Comparison of ENCODE assay signal across 1 cellular context in the genomic region with DNA sequence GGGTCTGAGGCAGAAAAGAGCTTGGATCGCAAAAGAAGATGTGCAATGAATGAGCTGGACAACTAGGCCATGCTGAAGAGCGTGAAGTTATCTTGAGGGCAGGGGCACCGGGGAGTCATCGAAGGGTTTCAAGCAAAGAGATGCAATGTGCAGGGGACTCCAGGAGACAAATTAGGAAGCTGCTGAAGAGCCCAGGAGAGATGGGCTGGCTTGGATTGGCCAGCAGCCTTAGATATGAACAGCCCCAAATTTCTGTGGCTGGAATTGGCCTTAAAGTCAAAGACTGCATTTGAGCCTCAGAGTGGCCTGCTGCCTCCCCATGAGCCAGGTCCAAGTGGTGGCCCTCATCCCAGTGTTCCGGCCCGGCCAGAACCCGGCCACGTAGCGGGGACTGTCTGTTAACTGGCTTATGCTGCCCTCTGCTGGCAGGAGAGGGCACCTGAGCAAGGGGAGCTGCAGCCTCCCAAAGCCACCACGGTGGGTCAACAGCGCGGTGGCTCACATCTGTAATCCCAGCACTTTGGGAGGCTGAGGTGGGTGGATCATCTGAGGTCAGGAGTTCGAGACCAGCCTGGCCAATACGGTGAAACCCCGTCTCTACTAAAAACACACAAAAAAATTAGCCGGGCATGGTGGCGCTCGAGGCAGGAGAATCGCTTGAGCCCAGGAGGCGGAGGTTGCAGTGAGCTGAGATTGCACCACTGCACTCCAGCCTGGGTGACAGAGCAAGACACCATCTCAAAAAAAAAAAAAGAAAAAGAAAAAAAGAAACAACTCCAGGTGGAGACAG.
TF ChIP-seq lines count a peak whose summit lies in the region.
"Not testable (repeated sequence)": the region's sequence is repeated elsewhere in the genome, so short reads cannot be mapped to it uniquely, and the experiment has no call there.

No MANE protein-coding gene starts in this region.

TF ChIP-seq in HepG2, 621 proteins besides CTCF, POLR2A, EP300 and RAD21 (continued from another document and continues in another):
- TF ChIP-seq, protein P1, sequence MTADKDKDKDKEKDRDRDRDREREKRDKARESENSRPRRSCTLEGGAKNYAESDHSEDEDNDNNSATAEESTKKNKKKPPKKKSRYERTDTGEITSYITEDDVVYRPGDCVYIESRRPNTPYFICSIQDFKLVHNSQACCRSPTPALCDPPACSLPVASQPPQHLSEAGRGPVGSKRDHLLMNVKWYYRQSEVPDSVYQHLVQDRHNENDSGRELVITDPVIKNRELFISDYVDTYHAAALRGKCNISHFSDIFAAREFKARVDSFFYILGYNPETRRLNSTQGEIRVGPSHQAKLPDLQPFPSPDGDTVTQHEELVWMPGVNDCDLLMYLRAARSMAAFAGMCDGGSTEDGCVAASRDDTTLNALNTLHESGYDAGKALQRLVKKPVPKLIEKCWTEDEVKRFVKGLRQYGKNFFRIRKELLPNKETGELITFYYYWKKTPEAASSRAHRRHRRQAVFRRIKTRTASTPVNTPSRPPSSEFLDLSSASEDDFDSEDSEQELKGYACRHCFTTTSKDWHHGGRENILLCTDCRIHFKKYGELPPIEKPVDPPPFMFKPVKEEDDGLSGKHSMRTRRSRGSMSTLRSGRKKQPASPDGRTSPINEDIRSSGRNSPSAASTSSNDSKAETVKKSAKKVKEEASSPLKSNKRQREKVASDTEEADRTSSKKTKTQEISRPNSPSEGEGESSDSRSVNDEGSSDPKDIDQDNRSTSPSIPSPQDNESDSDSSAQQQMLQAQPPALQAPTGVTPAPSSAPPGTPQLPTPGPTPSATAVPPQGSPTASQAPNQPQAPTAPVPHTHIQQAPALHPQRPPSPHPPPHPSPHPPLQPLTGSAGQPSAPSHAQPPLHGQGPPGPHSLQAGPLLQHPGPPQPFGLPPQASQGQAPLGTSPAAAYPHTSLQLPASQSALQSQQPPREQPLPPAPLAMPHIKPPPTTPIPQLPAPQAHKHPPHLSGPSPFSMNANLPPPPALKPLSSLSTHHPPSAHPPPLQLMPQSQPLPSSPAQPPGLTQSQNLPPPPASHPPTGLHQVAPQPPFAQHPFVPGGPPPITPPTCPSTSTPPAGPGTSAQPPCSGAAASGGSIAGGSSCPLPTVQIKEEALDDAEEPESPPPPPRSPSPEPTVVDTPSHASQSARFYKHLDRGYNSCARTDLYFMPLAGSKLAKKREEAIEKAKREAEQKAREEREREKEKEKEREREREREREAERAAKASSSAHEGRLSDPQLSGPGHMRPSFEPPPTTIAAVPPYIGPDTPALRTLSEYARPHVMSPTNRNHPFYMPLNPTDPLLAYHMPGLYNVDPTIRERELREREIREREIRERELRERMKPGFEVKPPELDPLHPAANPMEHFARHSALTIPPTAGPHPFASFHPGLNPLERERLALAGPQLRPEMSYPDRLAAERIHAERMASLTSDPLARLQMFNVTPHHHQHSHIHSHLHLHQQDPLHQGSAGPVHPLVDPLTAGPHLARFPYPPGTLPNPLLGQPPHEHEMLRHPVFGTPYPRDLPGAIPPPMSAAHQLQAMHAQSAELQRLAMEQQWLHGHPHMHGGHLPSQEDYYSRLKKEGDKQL (CRISPR knock-in tag; IDR thresholded peaks at IDR 0.05; ENCODE audit: low read depth), result 0 out of 2 replicates have a peak, but pooled peaks have one; percentile 29
- TF ChIP-seq TEAD3 (CRISPR knock-in tag; optimal IDR thresholded peaks at IDR 0.05; ENCODE audit: borderline replicate concordance), result peak; percentile 71
- TF ChIP-seq, protein P2, sequence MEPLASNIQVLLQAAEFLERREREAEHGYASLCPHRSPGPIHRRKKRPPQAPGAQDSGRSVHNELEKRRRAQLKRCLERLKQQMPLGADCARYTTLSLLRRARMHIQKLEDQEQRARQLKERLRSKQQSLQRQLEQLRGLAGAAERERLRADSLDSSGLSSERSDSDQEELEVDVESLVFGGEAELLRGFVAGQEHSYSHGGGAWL (CRISPR knock-in tag; IDR thresholded peaks at IDR 0.05), result 0 out of 2 replicates have a peak, but pooled peaks have one; percentile 39
- not testable (repeated sequence) for TF ChIP-seq HNF4G (IDR thresholded peaks at IDR 0.05; ENCODE audit: borderline replicate concordance, low read depth, low read length)
- TF ChIP-seq HNF4G (CRISPR knock-in tag; IDR thresholded peaks at IDR 0.05; ENCODE audit: borderline replicate concordance, low read depth), result 0 out of 2 replicates have a peak, but pooled peaks have one; percentile 50
- TF ChIP-seq KDM4B (CRISPR knock-in tag; IDR thresholded peaks at IDR 0.05), result peak; percentile 82; the same call in 1 of the 2 replicates
- peak; percentile 73; the same call in 1 of the 2 replicates for TF ChIP-seq HOXA3 (CRISPR knock-in tag; IDR thresholded peaks at IDR 0.05)
- 0 out of 2 replicates have a peak, but pooled peaks have one; percentile 15 for TF ChIP-seq FOXK2 (IDR thresholded peaks at IDR 0.05)
- peak; percentile 49; the same call in 1 of the 2 replicates for TF ChIP-seq ZNF788 (CRISPR knock-in tag; IDR thresholded peaks at IDR 0.05; ENCODE audit: borderline replicate concordance)
- TF ChIP-seq ZNF776 (CRISPR knock-in tag; IDR thresholded peaks at IDR 0.05), result 0 out of 2 replicates have a peak, but pooled peaks have one; percentile 43
- TF ChIP-seq, protein P3, sequence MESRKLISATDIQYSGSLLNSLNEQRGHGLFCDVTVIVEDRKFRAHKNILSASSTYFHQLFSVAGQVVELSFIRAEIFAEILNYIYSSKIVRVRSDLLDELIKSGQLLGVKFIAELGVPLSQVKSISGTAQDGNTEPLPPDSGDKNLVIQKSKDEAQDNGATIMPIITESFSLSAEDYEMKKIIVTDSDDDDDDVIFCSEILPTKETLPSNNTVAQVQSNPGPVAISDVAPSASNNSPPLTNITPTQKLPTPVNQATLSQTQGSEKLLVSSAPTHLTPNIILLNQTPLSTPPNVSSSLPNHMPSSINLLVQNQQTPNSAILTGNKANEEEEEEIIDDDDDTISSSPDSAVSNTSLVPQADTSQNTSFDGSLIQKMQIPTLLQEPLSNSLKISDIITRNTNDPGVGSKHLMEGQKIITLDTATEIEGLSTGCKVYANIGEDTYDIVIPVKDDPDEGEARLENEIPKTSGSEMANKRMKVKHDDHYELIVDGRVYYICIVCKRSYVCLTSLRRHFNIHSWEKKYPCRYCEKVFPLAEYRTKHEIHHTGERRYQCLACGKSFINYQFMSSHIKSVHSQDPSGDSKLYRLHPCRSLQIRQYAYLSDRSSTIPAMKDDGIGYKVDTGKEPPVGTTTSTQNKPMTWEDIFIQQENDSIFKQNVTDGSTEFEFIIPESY (CRISPR knock-in tag; IDR thresholded peaks at IDR 0.05), result peak; percentile 52; the same call in 1 of the 2 replicates
- peak; percentile 62; the same call in 1 of the 2 replicates for TF ChIP-seq THAP11 (CRISPR knock-in tag; IDR thresholded peaks at IDR 0.05)
- peak; percentile 46; the same call in 1 of the 2 replicates for TF ChIP-seq GATAD1 (CRISPR knock-in tag; IDR thresholded peaks at IDR 0.05)
- peak; percentile 49; the same call in 1 of the 2 replicates for TF ChIP-seq ZSCAN25 (CRISPR knock-in tag; IDR thresholded peaks at IDR 0.05)
- peak; percentile 63; the same call in 1 of the 2 replicates for TF ChIP-seq ZNF274 (CRISPR knock-in tag; IDR thresholded peaks at IDR 0.05)
- peak; percentile 24; the same call in 1 of the 2 replicates for TF ChIP-seq ZSCAN31 (CRISPR knock-in tag; IDR thresholded peaks at IDR 0.05; ENCODE audit: low read depth)
- TF ChIP-seq, protein P4, sequence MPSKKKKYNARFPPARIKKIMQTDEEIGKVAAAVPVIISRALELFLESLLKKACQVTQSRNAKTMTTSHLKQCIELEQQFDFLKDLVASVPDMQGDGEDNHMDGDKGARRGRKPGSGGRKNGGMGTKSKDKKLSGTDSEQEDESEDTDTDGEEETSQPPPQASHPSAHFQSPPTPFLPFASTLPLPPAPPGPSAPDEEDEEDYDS (CRISPR knock-in tag; IDR thresholded peaks at IDR 0.05), result 0 out of 2 replicates have a peak, but pooled peaks have one; percentile 57
- TF ChIP-seq, protein P5, sequence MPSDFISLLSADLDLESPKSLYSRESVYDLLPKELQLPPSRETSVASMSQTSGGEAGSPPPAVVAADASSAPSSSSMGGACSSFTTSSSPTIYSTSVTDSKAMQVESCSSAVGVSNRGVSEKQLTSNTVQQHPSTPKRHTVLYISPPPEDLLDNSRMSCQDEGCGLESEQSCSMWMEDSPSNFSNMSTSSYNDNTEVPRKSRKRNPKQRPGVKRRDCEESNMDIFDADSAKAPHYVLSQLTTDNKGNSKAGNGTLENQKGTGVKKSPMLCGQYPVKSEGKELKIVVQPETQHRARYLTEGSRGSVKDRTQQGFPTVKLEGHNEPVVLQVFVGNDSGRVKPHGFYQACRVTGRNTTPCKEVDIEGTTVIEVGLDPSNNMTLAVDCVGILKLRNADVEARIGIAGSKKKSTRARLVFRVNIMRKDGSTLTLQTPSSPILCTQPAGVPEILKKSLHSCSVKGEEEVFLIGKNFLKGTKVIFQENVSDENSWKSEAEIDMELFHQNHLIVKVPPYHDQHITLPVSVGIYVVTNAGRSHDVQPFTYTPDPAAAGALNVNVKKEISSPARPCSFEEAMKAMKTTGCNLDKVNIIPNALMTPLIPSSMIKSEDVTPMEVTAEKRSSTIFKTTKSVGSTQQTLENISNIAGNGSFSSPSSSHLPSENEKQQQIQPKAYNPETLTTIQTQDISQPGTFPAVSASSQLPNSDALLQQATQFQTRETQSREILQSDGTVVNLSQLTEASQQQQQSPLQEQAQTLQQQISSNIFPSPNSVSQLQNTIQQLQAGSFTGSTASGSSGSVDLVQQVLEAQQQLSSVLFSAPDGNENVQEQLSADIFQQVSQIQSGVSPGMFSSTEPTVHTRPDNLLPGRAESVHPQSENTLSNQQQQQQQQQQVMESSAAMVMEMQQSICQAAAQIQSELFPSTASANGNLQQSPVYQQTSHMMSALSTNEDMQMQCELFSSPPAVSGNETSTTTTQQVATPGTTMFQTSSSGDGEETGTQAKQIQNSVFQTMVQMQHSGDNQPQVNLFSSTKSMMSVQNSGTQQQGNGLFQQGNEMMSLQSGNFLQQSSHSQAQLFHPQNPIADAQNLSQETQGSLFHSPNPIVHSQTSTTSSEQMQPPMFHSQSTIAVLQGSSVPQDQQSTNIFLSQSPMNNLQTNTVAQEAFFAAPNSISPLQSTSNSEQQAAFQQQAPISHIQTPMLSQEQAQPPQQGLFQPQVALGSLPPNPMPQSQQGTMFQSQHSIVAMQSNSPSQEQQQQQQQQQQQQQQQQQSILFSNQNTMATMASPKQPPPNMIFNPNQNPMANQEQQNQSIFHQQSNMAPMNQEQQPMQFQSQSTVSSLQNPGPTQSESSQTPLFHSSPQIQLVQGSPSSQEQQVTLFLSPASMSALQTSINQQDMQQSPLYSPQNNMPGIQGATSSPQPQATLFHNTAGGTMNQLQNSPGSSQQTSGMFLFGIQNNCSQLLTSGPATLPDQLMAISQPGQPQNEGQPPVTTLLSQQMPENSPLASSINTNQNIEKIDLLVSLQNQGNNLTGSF (CRISPR knock-in tag; IDR thresholded peaks at IDR 0.05), result peak; percentile 73; the same call in 1 of the 2 replicates
- TF ChIP-seq, protein P6, sequence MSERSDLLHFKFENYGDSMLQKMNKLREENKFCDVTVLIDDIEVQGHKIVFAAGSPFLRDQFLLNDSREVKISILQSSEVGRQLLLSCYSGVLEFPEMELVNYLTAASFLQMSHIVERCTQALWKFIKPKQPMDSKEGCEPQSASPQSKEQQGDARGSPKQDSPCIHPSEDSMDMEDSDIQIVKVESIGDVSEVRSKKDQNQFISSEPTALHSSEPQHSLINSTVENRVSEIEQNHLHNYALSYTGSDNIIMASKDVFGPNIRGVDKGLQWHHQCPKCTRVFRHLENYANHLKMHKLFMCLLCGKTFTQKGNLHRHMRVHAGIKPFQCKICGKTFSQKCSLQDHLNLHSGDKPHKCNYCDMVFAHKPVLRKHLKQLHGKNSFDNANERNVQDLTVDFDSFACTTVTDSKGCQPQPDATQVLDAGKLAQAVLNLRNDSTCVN (CRISPR knock-in tag; IDR thresholded peaks at IDR 0.05; ENCODE audit: borderline replicate concordance), result peak; percentile 41; the same call in 1 of the 2 replicates
- 0 out of 2 replicates have a peak, but pooled peaks have one; percentile 11 for TF ChIP-seq HCFC1 (IDR thresholded peaks at IDR 0.05; ENCODE audit: low read depth, low read length)
- 0 out of 2 replicates have a peak, but pooled peaks have one; percentile 31 for TF ChIP-seq ELF3 (CRISPR knock-in tag; IDR thresholded peaks at IDR 0.05)
- TF ChIP-seq, protein P7, sequence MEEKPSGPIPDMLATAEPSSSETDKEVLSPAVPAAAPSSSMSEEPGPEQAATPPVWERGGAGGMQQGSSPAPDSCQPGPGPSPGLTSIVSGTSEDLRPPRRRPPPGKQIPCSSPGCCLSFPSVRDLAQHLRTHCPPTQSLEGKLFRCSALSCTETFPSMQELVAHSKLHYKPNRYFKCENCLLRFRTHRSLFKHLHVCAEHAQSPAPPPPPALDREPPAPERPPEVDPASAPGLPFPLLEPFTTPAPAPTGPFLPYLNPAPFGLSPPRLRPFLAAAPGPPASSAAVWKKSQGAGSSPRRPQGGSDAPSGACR (CRISPR knock-in tag; IDR thresholded peaks at IDR 0.05), result 0 out of 2 replicates have a peak, but pooled peaks have one; percentile 22
- peak; percentile 89; the same call in 1 of the 2 replicates for TF ChIP-seq ZNF451 (CRISPR knock-in tag; IDR thresholded peaks at IDR 0.05)
- TF ChIP-seq, protein P8, sequence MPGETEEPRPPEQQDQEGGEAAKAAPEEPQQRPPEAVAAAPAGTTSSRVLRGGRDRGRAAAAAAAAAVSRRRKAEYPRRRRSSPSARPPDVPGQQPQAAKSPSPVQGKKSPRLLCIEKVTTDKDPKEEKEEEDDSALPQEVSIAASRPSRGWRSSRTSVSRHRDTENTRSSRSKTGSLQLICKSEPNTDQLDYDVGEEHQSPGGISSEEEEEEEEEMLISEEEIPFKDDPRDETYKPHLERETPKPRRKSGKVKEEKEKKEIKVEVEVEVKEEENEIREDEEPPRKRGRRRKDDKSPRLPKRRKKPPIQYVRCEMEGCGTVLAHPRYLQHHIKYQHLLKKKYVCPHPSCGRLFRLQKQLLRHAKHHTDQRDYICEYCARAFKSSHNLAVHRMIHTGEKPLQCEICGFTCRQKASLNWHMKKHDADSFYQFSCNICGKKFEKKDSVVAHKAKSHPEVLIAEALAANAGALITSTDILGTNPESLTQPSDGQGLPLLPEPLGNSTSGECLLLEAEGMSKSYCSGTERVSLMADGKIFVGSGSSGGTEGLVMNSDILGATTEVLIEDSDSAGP (CRISPR knock-in tag; IDR thresholded peaks at IDR 0.05; ENCODE audit: borderline replicate concordance), result peak; percentile 75
- TF ChIP-seq, protein P9, sequence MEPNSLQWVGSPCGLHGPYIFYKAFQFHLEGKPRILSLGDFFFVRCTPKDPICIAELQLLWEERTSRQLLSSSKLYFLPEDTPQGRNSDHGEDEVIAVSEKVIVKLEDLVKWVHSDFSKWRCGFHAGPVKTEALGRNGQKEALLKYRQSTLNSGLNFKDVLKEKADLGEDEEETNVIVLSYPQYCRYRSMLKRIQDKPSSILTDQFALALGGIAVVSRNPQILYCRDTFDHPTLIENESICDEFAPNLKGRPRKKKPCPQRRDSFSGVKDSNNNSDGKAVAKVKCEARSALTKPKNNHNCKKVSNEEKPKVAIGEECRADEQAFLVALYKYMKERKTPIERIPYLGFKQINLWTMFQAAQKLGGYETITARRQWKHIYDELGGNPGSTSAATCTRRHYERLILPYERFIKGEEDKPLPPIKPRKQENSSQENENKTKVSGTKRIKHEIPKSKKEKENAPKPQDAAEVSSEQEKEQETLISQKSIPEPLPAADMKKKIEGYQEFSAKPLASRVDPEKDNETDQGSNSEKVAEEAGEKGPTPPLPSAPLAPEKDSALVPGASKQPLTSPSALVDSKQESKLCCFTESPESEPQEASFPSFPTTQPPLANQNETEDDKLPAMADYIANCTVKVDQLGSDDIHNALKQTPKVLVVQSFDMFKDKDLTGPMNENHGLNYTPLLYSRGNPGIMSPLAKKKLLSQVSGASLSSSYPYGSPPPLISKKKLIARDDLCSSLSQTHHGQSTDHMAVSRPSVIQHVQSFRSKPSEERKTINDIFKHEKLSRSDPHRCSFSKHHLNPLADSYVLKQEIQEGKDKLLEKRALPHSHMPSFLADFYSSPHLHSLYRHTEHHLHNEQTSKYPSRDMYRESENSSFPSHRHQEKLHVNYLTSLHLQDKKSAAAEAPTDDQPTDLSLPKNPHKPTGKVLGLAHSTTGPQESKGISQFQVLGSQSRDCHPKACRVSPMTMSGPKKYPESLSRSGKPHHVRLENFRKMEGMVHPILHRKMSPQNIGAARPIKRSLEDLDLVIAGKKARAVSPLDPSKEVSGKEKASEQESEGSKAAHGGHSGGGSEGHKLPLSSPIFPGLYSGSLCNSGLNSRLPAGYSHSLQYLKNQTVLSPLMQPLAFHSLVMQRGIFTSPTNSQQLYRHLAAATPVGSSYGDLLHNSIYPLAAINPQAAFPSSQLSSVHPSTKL (CRISPR knock-in tag; IDR thresholded peaks at IDR 0.05), result peak; percentile 71
